Comparison of ENCODE assay signal across 1 cellular context in genomic region chr19:2333027-2333806, GRCh38.
A peak's percentile ranks its signal among the peaks of the same experiment; 100 is the strongest.
TF ChIP-seq lines count a peak whose summit lies in the region.

No MANE protein-coding gene starts in this region.

TF ChIP-seq in GM12878, 131 proteins besides CTCF, POLR2A, EP300 and RAD21:
- TF ChIP-seq POU2F2 (IDR thresholded peaks at IDR 0.05; ENCODE audit: borderline replicate concordance, low read depth, low read length) (no peak), HCFC1 (IDR thresholded peaks at IDR 0.05; ENCODE audit: low read length) (no peak), TCF3 (IDR thresholded peaks at IDR 0.05; ENCODE audit: borderline replicate concordance, insufficient read depth, low read depth, low read length) (peak; percentile 86), TCF12 (IDR thresholded peaks at IDR 0.05; ENCODE audit: low read depth, low read length) (peak; percentile 79), SMC3 (IDR thresholded peaks at IDR 0.05; ENCODE audit: borderline replicate concordance, low read length) (no peak), GABPA (IDR thresholded peaks at IDR 0.05; ENCODE audit: low read depth) (no peak)
- TF ChIP-seq, protein P1, sequence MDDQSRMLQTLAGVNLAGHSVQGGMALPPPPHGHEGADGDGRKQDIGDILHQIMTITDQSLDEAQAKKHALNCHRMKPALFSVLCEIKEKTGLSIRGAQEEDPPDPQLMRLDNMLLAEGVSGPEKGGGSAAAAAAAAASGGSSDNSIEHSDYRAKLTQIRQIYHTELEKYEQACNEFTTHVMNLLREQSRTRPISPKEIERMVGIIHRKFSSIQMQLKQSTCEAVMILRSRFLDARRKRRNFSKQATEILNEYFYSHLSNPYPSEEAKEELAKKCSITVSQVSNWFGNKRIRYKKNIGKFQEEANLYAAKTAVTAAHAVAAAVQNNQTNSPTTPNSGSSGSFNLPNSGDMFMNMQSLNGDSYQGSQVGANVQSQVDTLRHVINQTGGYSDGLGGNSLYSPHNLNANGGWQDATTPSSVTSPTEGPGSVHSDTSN (IDR thresholded peaks at IDR 0.05; ENCODE audit: insufficient replicate concordance, low read depth, low read length): no peak
